Comparison of ENCODE assay signal across 9 cellular contexts in genomic region chr10:58513189-58514101, GRCh38. TPM values are rescaled to one million over a fixed set of nuclear protein-coding genes. Genes with fewer than 3 reads are reported as not detected.
DNase-seq lines count a peak whose midpoint lies in the region; ATAC-seq and TF ChIP-seq lines count a peak whose summit lies in the region.
"Had no signal": no experiment of that assay in that cellular context is flagged by ENCODE, and none has a peak within 500 bp of the region (broad histone marks: within the 10 kb centered on the region; RNA-seq: fewer than 3 reads in every experiment).

No MANE protein-coding gene starts in this region.

- intact Hi-C loops in cardiac septum (cut with DNase I) = no loop called here

- H3K79me2 ChIP-seq in osteoblast (ENCODE audit: insufficient read depth, low read length) = peaks cover 55% of the 10 kb centered on the region

- peaks cover 11% of the 10 kb centered on the region for H3K4me1 Mint-ChIP-seq in activated naive CD8-positive, alpha-beta T cell (ENCODE audit: low read depth)

- H3K9me3 ChIP-seq in osteoblast (ENCODE audit: low read depth, low read length) = no peaks in the 10 kb centered on the region

- peak overlapping the region; percentile 88 for H3K27ac ChIP-seq in osteoblast (ENCODE audit: low read depth, low read length)
- H3K27ac ChIP-seq: BLaER1 had no signal

- H3K9me3 Mint-ChIP-seq in activated naive CD8-positive, alpha-beta T cell (ENCODE audit: low read depth) = no peaks in the 10 kb centered on the region

- peaks cover 47% of the 10 kb centered on the region for H3K4me1 ChIP-seq in osteoblast (ENCODE audit: insufficient read depth, low read length)
- H3K4me1 ChIP-seq: BLaER1 had no signal

- H3K4me3 ChIP-seq in osteoblast (ENCODE audit: insufficient read depth, low read length) = peak overlapping the region; percentile 90
- H3K4me3 ChIP-seq: BLaER1 had no signal

- no peak for TF ChIP-seq CTCF in osteoblast (IDR thresholded peaks at IDR 0.05; ENCODE audit: extremely low read depth, low read depth, low read length)

- peaks cover 23% of the 10 kb centered on the region for H3K27me3 Mint-ChIP-seq in activated naive CD8-positive, alpha-beta T cell

- no peaks in the 10 kb centered on the region for H3K36me3 ChIP-seq in osteoblast (ENCODE audit: insufficient read depth, low read length)
- H3K36me3 ChIP-seq: BLaER1 had no signal

- H3K36me3 Mint-ChIP-seq in activated naive CD8-positive, alpha-beta T cell = peaks cover 2% of the 10 kb centered on the region

- H3K27ac Mint-ChIP-seq in activated naive CD8-positive, alpha-beta T cell = no peak overlapping the region

- H2AFZ ChIP-seq in osteoblast (ENCODE audit: low read length) = peak overlapping the region; percentile 80

- DNase-seq in NCI-H1417 (lab: John Stamatoyannopoulos, UW) (peak in 2 of 3 experiments; percentile 49 to 70), NCI-H1417 treated with DMSO at 0.1 percent for 48 hours (lab: John Stamatoyannopoulos, UW) (no peak), Kasumi-1 (lab: John Stamatoyannopoulos, UW) (peak; percentile 47 to 57), cardiac septum (ENCODE audit: low spot score) (peak; percentile 85), osteoblast (ENCODE audit: insufficient read length, low spot score, missing footprints) (peak; percentile 96), GM19238 (ENCODE audit: insufficient read length, low spot score) (no peak)

- peak overlapping the region; percentile 80 for H3K4me2 ChIP-seq in osteoblast (ENCODE audit: insufficient read depth, low read length)
- H3K4me2 ChIP-seq: BLaER1 had no signal

- ATAC-seq in GM19463 (IDR thresholded peaks at IDR 0.05; ENCODE audit: unreplicated experiment) = no peak

- no peaks in the 10 kb centered on the region for H3K27me3 ChIP-seq in osteoblast (ENCODE audit: insufficient read depth, low read length)
- H3K27me3 ChIP-seq: BLaER1 had no signal

- peaks cover 19% of the 10 kb centered on the region for H4K20me1 ChIP-seq in osteoblast (ENCODE audit: insufficient read depth, low read length)
- H4K20me1 ChIP-seq: BLaER1 had no signal

- H3K4me3 Mint-ChIP-seq in activated naive CD8-positive, alpha-beta T cell = peak overlapping the region; percentile 81

RNA-seq across cellular contexts. Expression of gene BICC1, which starts 0.8 kb away (rescaled TPM):
- total RNA-seq in cardiac septum (6.4 TPM), osteoblast (210 and 254 TPM in 2 replicates)

Comparison
In these comparisons a context has a peak if more than half of its experiments do, and no peak if none do; other contexts are left out.
1. DNase-seq: peak in NCI-H1417 (2 of 3), Kasumi-1 (2 of 2), cardiac septum (single experiment) and osteoblast (single experiment); none in NCI-H1417 treated with DMSO at 0.1 percent for 48 hours (single experiment) and GM19238 (single experiment).
2. RNA of gene BICC1, which starts 0.8 kb away (total RNA-seq): 210 to 254 TPM in osteoblast; 6.4 TPM in cardiac septum (single experiment); every median in the first group is over 10 times any median in the second.